24 cellular contexts compared by ENCODE assay signal in genomic region chr14:84074626-84075025, GRCh38.
DNase-seq lines count a peak whose midpoint lies in the region; ATAC-seq, FAIRE-seq and TF ChIP-seq lines count a peak whose summit lies in the region.
"Had no signal": no experiment of that assay in that cellular context is flagged by ENCODE, and none has a peak within 500 bp of the region (broad histone marks: within the 10 kb centered on the region; RNA-seq: fewer than 3 reads in every experiment).

No MANE protein-coding gene starts in this region.

- TF ChIP-seq CTCF in endothelial cell of umbilical vein (IDR thresholded peaks at IDR 0.05; ENCODE audit: extremely low read depth in 1 of 2, insufficient read depth in 1 of 2, low read depth in 1 of 2, low read length in 2 of 2) (no peak), pancreas (IDR thresholded peaks at IDR 0.05) (no peak)

- H3K27ac ChIP-seq in endothelial cell of umbilical vein (ENCODE audit: insufficient read depth, low read depth, low read length) (no peak overlapping the region), pancreas (no peak overlapping the region)
- H3K27ac ChIP-seq: 22Rv1; A549; BLaER1 treated with 17β-estradiol and CSF1 and Interleukin-3, amounts not matched to agents 10 nM and 100 nM; C4-2B had no signal

- no peaks in the 10 kb centered on the region for H3K4me1 ChIP-seq in endothelial cell of umbilical vein (ENCODE audit: control insufficient read depth, extremely low read depth, insufficient read depth, low read length)
- H3K4me1 ChIP-seq in pancreas = no peaks in the 10 kb centered on the region
- H3K4me1 ChIP-seq: A549, Caco-2 had no signal

- 87 to 93% methylated on average over 2 of the region's 2 CpGs for WGBS in pancreas, 2 donors

- DNase-seq in dermis blood vessel endothelial cell (peak; percentile 41), endothelial cell of umbilical vein (ENCODE audit: low read depth, low spot score) (peak; percentile 24), pancreas (no peak), GM19239 (ENCODE audit: insufficient read length, low spot score) (no peak)
- DNase-seq: AML-193; Caco-2; Calu3; CD4-positive, alpha-beta T cell; CD8-positive, alpha-beta T cell; DMS 273 treated with DMSO at 0.1 percent for 48 hours; DMS153; DMS53; DMS79; DND-41; EL; GDM1 had no signal

- H3K27me3 ChIP-seq in endothelial cell of umbilical vein (ENCODE audit: control insufficient read depth in 2 of 2, insufficient read depth in 2 of 2, low read length in 2 of 2) (no peaks in the 10 kb centered on the region), pancreas (no peaks in the 10 kb centered on the region)
- H3K27me3 ChIP-seq: BLaER1 treated with 17β-estradiol and CSF1 and Interleukin-3, amounts not matched to agents 10 nM and 100 nM had no signal

- no peak for TF ChIP-seq POLR2A in endothelial cell of umbilical vein (IDR thresholded peaks at IDR 0.05; ENCODE audit: low read depth, low read length)

- H3K4me2 ChIP-seq in endothelial cell of umbilical vein (ENCODE audit: insufficient read depth, low read length) = no peak overlapping the region
- H3K4me2 ChIP-seq: A549; BLaER1 treated with 17β-estradiol and CSF1 and Interleukin-3, amounts not matched to agents 10 nM and 100 nM had no signal

- no peak overlapping the region for H3K9ac ChIP-seq in endothelial cell of umbilical vein (replicated peaks; ENCODE audit: extremely low read depth, insufficient read depth, low read length)
- H3K9ac ChIP-seq: BLaER1 treated with 17β-estradiol and CSF1 and Interleukin-3, amounts not matched to agents 10 nM and 100 nM had no signal

- CTCF ChIA-PET in endothelial cell of umbilical vein (lab: Charles Lee) = interaction anchor here (1.1 to 1.4 kb wide), 3 partner anchors 16 to 47 kb away, joined by 3 to 5 read pairs (median 3); no protein-coding TSS in a partner anchor

- no peak overlapping the region for H3K4me3 ChIP-seq in endothelial cell of umbilical vein (replicated peaks in 1 of 3; ENCODE audit: insufficient read depth in 1 of 3, low read depth in 1 of 3, low read length in 3 of 3)
- H3K4me3 ChIP-seq in pancreas = no peak overlapping the region
- H3K4me3 ChIP-seq: A549; BLaER1 treated with 17β-estradiol and CSF1 and Interleukin-3, amounts not matched to agents 10 nM and 100 nM; GM12878 had no signal

- FAIRE-seq in endothelial cell of umbilical vein (lab: Jason Lieb, UNC) = no peak
- peak; percentile 86 for FAIRE-seq in pancreas (lab: Jason Lieb, UNC)
- FAIRE-seq in GM19239 (lab: Jason Lieb, UNC) = no peak
- FAIRE-seq: A549, GM12878, GM12892, GM18507 had no signal

- dilution Hi-C loops in endothelial cell of umbilical vein (cut with MboI; ENCODE audit: extremely low pct_ligation_motif_present, low sequenced_read_pairs) = no loop called here

- H3K9me1 ChIP-seq in endothelial cell of umbilical vein (replicated peaks; ENCODE audit: control insufficient read depth, extremely low read depth, insufficient read depth, low read length) = no peaks in the 10 kb centered on the region

- intact Hi-C loops in endothelial cell of umbilical vein (cut with micrococcal nuclease) = no loop called here
- intact Hi-C loops in pancreas (cut with DNase I) = no loop called here

- no peak overlapping the region for H2AFZ ChIP-seq in endothelial cell of umbilical vein (ENCODE audit: low read depth, low read length)

- no peaks in the 10 kb centered on the region for H3K79me2 ChIP-seq in endothelial cell of umbilical vein (ENCODE audit: control insufficient read depth, insufficient read depth, low read length)

- POLR2A ChIA-PET in endothelial cell of umbilical vein (lab: Charles Lee) = no interaction called here

- H4K20me1 ChIP-seq in endothelial cell of umbilical vein (replicated peaks; ENCODE audit: control insufficient read depth, extremely low read depth, insufficient read depth, low read length) = no peaks in the 10 kb centered on the region
- H4K20me1 ChIP-seq: BLaER1 treated with 17β-estradiol and CSF1 and Interleukin-3, amounts not matched to agents 10 nM and 100 nM had no signal

- ATAC-seq in pancreas = no peak
- ATAC-seq in HG02610 (IDR thresholded peaks at IDR 0.05; ENCODE audit: unreplicated experiment) = no peak
- ATAC-seq: A549; CD8-positive, alpha-beta T cell; GM12878 had no signal

- H3K9me3 ChIP-seq in endothelial cell of umbilical vein (replicated peaks; ENCODE audit: control insufficient read depth, insufficient read depth, low read length) (no peaks in the 10 kb centered on the region), pancreas (no peaks in the 10 kb centered on the region)
- H3K9me3 ChIP-seq: BLaER1 treated with 17β-estradiol and CSF1 and Interleukin-3, amounts not matched to agents 10 nM and 100 nM; Caco-2 had no signal

- BruUV-seq in endothelial cell of umbilical vein (replicated peaks; lab: Mats Ljungman, UMichigan) = no TSS peak

- no peaks in the 10 kb centered on the region for H3K36me3 ChIP-seq in endothelial cell of umbilical vein (ENCODE audit: control insufficient read depth in 2 of 2, extremely low read depth in 1 of 2, insufficient read depth in 2 of 2, low read length in 2 of 2)
- no peaks in the 10 kb centered on the region for H3K36me3 ChIP-seq in pancreas
- H3K36me3 ChIP-seq: BLaER1 treated with 17β-estradiol and CSF1 and Interleukin-3, amounts not matched to agents 10 nM and 100 nM had no signal

TF ChIP-seq in endothelial cell of umbilical vein, 7 proteins besides CTCF, POLR2A, EP300 and RAD21:
- TF ChIP-seq POLR2AphosphoS5 (IDR thresholded peaks at IDR 0.05; ENCODE audit: insufficient read depth, low read depth, low read length) = no peak
- TF ChIP-seq GATA2 (IDR thresholded peaks at IDR 0.05; ENCODE audit: insufficient read depth, insufficient read length, low read depth, low read length) = no peak
- TF ChIP-seq FOS (IDR thresholded peaks at IDR 0.05; ENCODE audit: borderline replicate concordance, insufficient read depth, low read length) = no peak
- no peak for TF ChIP-seq MAX (IDR thresholded peaks at IDR 0.05; ENCODE audit: insufficient read depth, insufficient read length)
- TF ChIP-seq EZH2 (IDR thresholded peaks at IDR 0.05; ENCODE audit: borderline replicate concordance, low read depth, low read length, severe bottlenecking) = no peak
- TF ChIP-seq MYC (IDR thresholded peaks at IDR 0.05; ENCODE audit: low read depth, low read length) = no peak
- TF ChIP-seq JUN (IDR thresholded peaks at IDR 0.05; ENCODE audit: borderline replicate concordance, insufficient read depth, insufficient read length, low read depth) = no peak

Comparison
In these comparisons a context has a peak if more than half of its experiments do, and no peak if none do; other contexts are left out.
1. DNase-seq: peak in dermis blood vessel endothelial cell (single experiment) and endothelial cell of umbilical vein (single experiment); none in pancreas (0 of 6) and GM19239 (single experiment).